ENCODE assay signal across 36 cellular contexts in genomic region chr7:39001595-39001994, GRCh38. TPM values are rescaled to one million over a fixed set of nuclear protein-coding genes. Genes with fewer than 3 reads are reported as not detected.
"Had no signal": no experiment of that assay in that cellular context is flagged by ENCODE, and none has a peak within 500 bp of the region (broad histone marks: within the 10 kb centered on the region; RNA-seq: fewer than 3 reads in every experiment).

No MANE protein-coding gene starts in this region.

- H3K4me2 ChIP-seq: hepatocyte had no signal

- H3K36me3 Mint-ChIP-seq: activated naive CD4-positive, alpha-beta T cell treated with anti-CD3 and anti-CD28 coated beads, Interleukin-2, amount 50 U/mL, for 24 hours; activated naive CD8-positive, alpha-beta T cell treated with anti-CD3 and anti-CD28 coated beads for 36 hours; WTC11 had no signal

- H3K27ac Mint-ChIP-seq: activated CD4-positive, alpha-beta memory T cell treated with anti-CD3 and anti-CD28 coated beads, Interleukin-2, amount 10 ng/mL, durations not matched to agents 7 days and 5 days; activated CD4-positive, alpha-beta T cell treated with anti-CD3 and anti-CD28 coated beads, Interleukin-2, amount 10 ng/mL, durations not matched to agents 7 days and 5 days; activated naive CD4-positive, alpha-beta T cell treated with anti-CD3 and anti-CD28 coated beads, Interleukin-2, amount 50 U/mL, for 24 hours; activated naive CD8-positive, alpha-beta T cell treated with anti-CD3 and anti-CD28 coated beads for 36 hours; activated naive CD8-positive, alpha-beta T cell treated with anti-CD3 and anti-CD28 coated beads, Interleukin-2, amount 50 U/mL, for 24 hours; activated T-cell treated with anti-CD3 and anti-CD28 coated beads, Interleukin-2, amount 50 U/mL, for 24 hours; activated T-cell treated with anti-CD3 and anti-CD28 coated beads, Interleukin-2, amount 50 U/mL, for 72 hours; WTC11 had no signal

- H3K27me3 ChIP-seq: adrenal gland, body of pancreas, cardiac muscle cell, colonic mucosa, esophagus squamous epithelium, gastroesophageal sphincter, hepatocyte had no signal

- H3K9me3 Mint-ChIP-seq: activated CD4-positive, alpha-beta memory T cell treated with anti-CD3 and anti-CD28 coated beads, Interleukin-2, amount 10 ng/mL, durations not matched to agents 7 days and 5 days; activated CD4-positive, alpha-beta T cell treated with anti-CD3 and anti-CD28 coated beads, Interleukin-2, amount 10 ng/mL, durations not matched to agents 7 days and 5 days; activated naive CD4-positive, alpha-beta T cell treated with anti-CD3 and anti-CD28 coated beads, Interleukin-2, amount 50 U/mL, for 24 hours; activated naive CD8-positive, alpha-beta T cell treated with anti-CD3 and anti-CD28 coated beads for 36 hours; activated naive CD8-positive, alpha-beta T cell treated with anti-CD3 and anti-CD28 coated beads, Interleukin-2, amount 50 U/mL, for 24 hours; activated T-cell treated with anti-CD3 and anti-CD28 coated beads, Interleukin-2, amount 50 U/mL, for 24 hours; activated T-cell treated with anti-CD3 and anti-CD28 coated beads, Interleukin-2, amount 50 U/mL, for 72 hours had no signal

- H3K79me2 ChIP-seq: hepatocyte had no signal

- H3K36me3 ChIP-seq: adrenal gland, cardiac muscle cell, colonic mucosa, esophagus squamous epithelium, gastroesophageal sphincter, heart right ventricle had no signal

- H3K27ac ChIP-seq: adrenal gland, body of pancreas, cardiac muscle cell, colonic mucosa, epithelial cell of prostate, esophagus squamous epithelium, gastroesophageal sphincter, heart right ventricle, hepatocyte, VCaP had no signal

- H3K4me3 ChIP-seq: adrenal gland, body of pancreas, cardiac muscle cell, colonic mucosa, esophagus squamous epithelium, gastroesophageal sphincter, heart right ventricle, hepatocyte had no signal

- H3K27me3 Mint-ChIP-seq: activated CD4-positive, alpha-beta memory T cell treated with anti-CD3 and anti-CD28 coated beads, Interleukin-2, amount 10 ng/mL, durations not matched to agents 7 days and 5 days; activated CD4-positive, alpha-beta T cell treated with anti-CD3 and anti-CD28 coated beads, Interleukin-2, amount 10 ng/mL, durations not matched to agents 7 days and 5 days; activated naive CD4-positive, alpha-beta T cell treated with anti-CD3 and anti-CD28 coated beads, Interleukin-2, amount 50 U/mL, for 24 hours had no signal

- FAIRE-seq: endometrium, endothelial cell of umbilical vein had no signal

- H3K4me3 Mint-ChIP-seq: activated CD4-positive, alpha-beta memory T cell treated with anti-CD3 and anti-CD28 coated beads, Interleukin-2, amount 10 ng/mL, durations not matched to agents 7 days and 5 days; activated CD4-positive, alpha-beta T cell treated with anti-CD3 and anti-CD28 coated beads, Interleukin-2, amount 10 ng/mL, durations not matched to agents 7 days and 5 days; activated naive CD4-positive, alpha-beta T cell treated with anti-CD3 and anti-CD28 coated beads, Interleukin-2, amount 50 U/mL, for 24 hours; activated naive CD8-positive, alpha-beta T cell treated with anti-CD3 and anti-CD28 coated beads for 36 hours; activated naive CD8-positive, alpha-beta T cell treated with anti-CD3 and anti-CD28 coated beads, Interleukin-2, amount 50 U/mL, for 24 hours; activated T-cell treated with anti-CD3 and anti-CD28 coated beads, Interleukin-2, amount 50 U/mL, for 24 hours; activated T-cell treated with anti-CD3 and anti-CD28 coated beads, Interleukin-2, amount 50 U/mL, for 72 hours; WTC11 had no signal

- H2AFZ ChIP-seq: hepatocyte had no signal

- DNase-seq: activated CD4-positive, alpha-beta memory T cell treated with anti-CD3 and anti-CD28 coated beads, Interleukin-2, amount 10 ng/mL, durations not matched to agents 7 days and 5 days; activated CD4-positive, alpha-beta T cell treated with anti-CD3 and anti-CD28 coated beads for 1 hour; activated CD4-positive, alpha-beta T cell treated with anti-CD3 and anti-CD28 coated beads for 4 hours; activated CD4-positive, alpha-beta T cell treated with anti-CD3 and anti-CD28 coated beads, Interleukin-2, amount 10 ng/mL, durations not matched to agents 7 days and 5 days; activated CD4-positive, alpha-beta T cell treated with anti-CD3 and anti-CD28 coated beads, Interleukin-2, amount 50 U/mL, for 4 hours; activated CD8-positive, alpha-beta memory T cell treated with anti-CD3 and anti-CD28 coated beads, Interleukin-2, amount 50 U/mL, for 48 hours; activated gamma-delta T cell; activated naive CD4-positive, alpha-beta T cell treated with Interleukin-2 at 50 U/mL for 16 hours; activated naive CD8-positive, alpha-beta T cell treated with anti-CD3 and anti-CD28 coated beads for 36 hours; activated naive CD8-positive, alpha-beta T cell treated with anti-CD3 and anti-CD28 coated beads, Interleukin-2, amount 50 U/mL, for 24 hours; activated T-cell treated with anti-CD3 and anti-CD28 coated beads for 4 hours; activated T-cell treated with anti-CD3 and anti-CD28 coated beads, Interleukin-2, amount 50 U/mL, for 24 hours; activated T-cell treated with anti-CD3 and anti-CD28 coated beads, Interleukin-2, amount 50 U/mL, for 72 hours; adrenal gland; amygdala; aorta; body of pancreas; central memory CD4-positive, alpha-beta T cell; cerebellar nuclear complex; colonic mucosa; effector CD8-positive, alpha-beta T cell; esophagus squamous epithelium; foreskin melanocyte; heart right ventricle had no signal

- H3K4me1 Mint-ChIP-seq: activated CD4-positive, alpha-beta memory T cell treated with anti-CD3 and anti-CD28 coated beads, Interleukin-2, amount 10 ng/mL, durations not matched to agents 7 days and 5 days; activated CD4-positive, alpha-beta T cell treated with anti-CD3 and anti-CD28 coated beads, Interleukin-2, amount 10 ng/mL, durations not matched to agents 7 days and 5 days; activated naive CD4-positive, alpha-beta T cell treated with anti-CD3 and anti-CD28 coated beads, Interleukin-2, amount 50 U/mL, for 24 hours; activated naive CD8-positive, alpha-beta T cell treated with anti-CD3 and anti-CD28 coated beads for 36 hours; activated naive CD8-positive, alpha-beta T cell treated with anti-CD3 and anti-CD28 coated beads, Interleukin-2, amount 50 U/mL, for 24 hours had no signal

- H3K4me1 ChIP-seq: adrenal gland, body of pancreas, colonic mucosa, esophagus squamous epithelium, gastroesophageal sphincter, heart right ventricle had no signal

- H3K9me3 ChIP-seq: adrenal gland, body of pancreas, colonic mucosa, esophagus squamous epithelium, gastroesophageal sphincter, heart right ventricle had no signal

RNA-seq across cellular contexts. Expression of gene POU6F2, which starts 23.9 kb away (rescaled TPM):
- total RNA-seq: activated CD4-positive, alpha-beta memory T cell treated with anti-CD3 and anti-CD28 coated beads, Interleukin-2, amount 10 ng/mL, durations not matched to agents 7 days and 5 days; activated naive CD8-positive, alpha-beta T cell treated with anti-CD3 and anti-CD28 coated beads for 36 hours; dermis microvascular lymphatic vessel endothelial cell; glomerular endothelial cell had no signal
- polyA plus RNA-seq: endothelial cell of umbilical vein, fibroblast of lung had no signal
